ENCODE assay signal across 19 cellular contexts in genomic region chr14:95282354-95282985, GRCh38.
"Had no signal": no experiment of that assay in that cellular context is flagged by ENCODE, and none has a peak within 500 bp of the region (broad histone marks: within the 10 kb centered on the region; RNA-seq: fewer than 3 reads in every experiment).

No MANE protein-coding gene starts in this region.

- DNase-seq: activated CD4-positive, alpha-beta T cell treated with anti-CD3 and anti-CD28 coated beads, Interleukin-2, amount 50 U/mL, for 1 hour; activated naive CD4-positive, alpha-beta T cell treated with Interleukin-2 at 50 U/mL for 16 hours; hypothalamus; kidney glomerular epithelial cell; lower lobe of right lung; midbrain; SK-N-SH; stimulated activated CD4-positive, alpha-beta T cell treated with anti-CD3 and anti-CD28 coated beads, Interleukin-15, amount 100 ng/mL, for 24 hours; stimulated activated CD4-positive, alpha-beta T cell treated with anti-CD3 and anti-CD28 coated beads, Interleukin-4, amount 100 ng/mL, for 1 hour; stimulated activated naive CD4-positive, alpha-beta T cell; T-cell; T-helper 9 cell; upper lobe of left lung had no signal

- H2AFZ ChIP-seq: neural progenitor cell, parathyroid adenoma had no signal

- ATAC-seq: activated CD4-positive, CD25-positive, alpha-beta regulatory T cell treated with anti-CD3 and anti-CD28 coated beads, Interleukin-2, amount 50 U/mL, for 24 hours; activated T-helper 17 cell treated with anti-CD3 and anti-CD28 coated beads, Interleukin-2, amount 50 U/mL, for 72 hours; lower lobe of right lung; T-cell had no signal

- H3K27me3 ChIP-seq: ascending aorta, neural progenitor cell, upper lobe of left lung had no signal

- H3K4me1 ChIP-seq: ascending aorta, lower lobe of right lung, neural progenitor cell, parathyroid adenoma, upper lobe of left lung had no signal

- H3K9me2 ChIP-seq: SK-N-SH had no signal

- H3K27ac ChIP-seq: ascending aorta, lower lobe of right lung, neural progenitor cell, parathyroid adenoma, upper lobe of left lung had no signal

- H3K36me3 ChIP-seq: ascending aorta, esophagus muscularis mucosa, lower lobe of right lung, neural progenitor cell, upper lobe of left lung had no signal

- H3K79me2 ChIP-seq: parathyroid adenoma had no signal

- H3K4me2 ChIP-seq: neural progenitor cell, SK-N-SH had no signal

- H3K9me3 ChIP-seq: ascending aorta, esophagus muscularis mucosa, lower lobe of right lung, SK-N-SH, upper lobe of left lung had no signal

- H3K9ac ChIP-seq: neural progenitor cell, parathyroid adenoma, SK-N-SH had no signal

- H3K4me3 ChIP-seq: ascending aorta, esophagus muscularis mucosa, lower lobe of right lung, neural progenitor cell, upper lobe of left lung had no signal
